Comparison of ENCODE assay signal across 18 cellular contexts in the genomic region with DNA sequence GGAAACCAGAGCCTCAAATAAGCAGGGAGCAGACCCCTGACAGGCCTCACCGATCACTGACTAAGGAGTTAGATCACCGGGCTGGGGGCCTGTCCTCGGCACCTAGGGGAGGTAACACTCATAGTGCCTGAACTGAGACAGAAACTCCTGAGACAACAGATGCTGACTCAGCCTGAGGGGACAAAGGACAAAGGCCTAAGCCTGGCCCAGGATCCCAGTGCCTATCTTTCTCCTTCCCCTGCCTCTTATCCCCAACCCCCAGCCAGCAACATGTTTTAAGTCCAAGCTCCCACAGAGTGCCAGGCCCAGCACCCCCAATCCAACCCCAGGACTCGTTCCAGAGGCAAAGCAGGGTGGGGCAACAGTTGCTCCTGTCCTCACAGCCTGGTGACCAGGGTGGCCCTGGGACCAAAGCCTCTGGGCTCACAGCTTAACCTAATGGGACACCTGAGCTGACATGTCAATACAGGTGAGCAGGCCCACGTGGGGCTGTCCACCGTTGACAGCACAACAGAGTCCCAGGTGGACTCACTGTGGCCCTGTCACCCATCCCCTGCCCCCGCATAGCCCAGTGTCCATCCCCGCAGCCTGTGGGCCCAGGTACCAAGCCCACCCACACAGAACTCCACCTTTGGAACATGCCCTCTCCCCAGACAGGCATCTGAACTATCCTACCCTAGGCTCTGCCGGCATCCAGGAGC. TPM values are rescaled to one million over a fixed set of nuclear protein-coding genes. Genes with fewer than 3 reads are reported as not detected.
DNase-seq lines count a peak whose midpoint lies in the region; ATAC-seq and TF ChIP-seq lines count a peak whose summit lies in the region.
"Had no signal": no experiment of that assay in that cellular context is flagged by ENCODE, and none has a peak within 500 bp of the region (broad histone marks: within the 10 kb centered on the region; RNA-seq: fewer than 3 reads in every experiment).

No MANE protein-coding gene starts in this region.

- no peak overlapping the region for H4K8ac ChIP-seq in IMR-90 (ENCODE audit: low read depth in 2 of 2, low read length in 2 of 2)
- no peak overlapping the region for H4K8ac ChIP-seq in mesenchymal stem cell (ENCODE audit: low read length)

- peaks cover 34% of the 10 kb centered on the region for H3K4me1 Mint-ChIP-seq in neural progenitor cell
- H3K4me1 Mint-ChIP-seq in CD8-positive, alpha-beta memory T cell: no peaks in the 10 kb centered on the region

- intact Hi-C loops in IMR-90 (cut with micrococcal nuclease) (no loop called here), esophagus squamous epithelium (cut with DNase I) (no loop called here)

- H4K20me1 ChIP-seq in IMR-90 (ENCODE audit: insufficient read depth, low read length) (no peaks in the 10 kb centered on the region), neural progenitor cell (ENCODE audit: low read depth) (no peaks in the 10 kb centered on the region)

- in situ Hi-C loops in IMR-90 (cut with MboI; ENCODE audit: low sequenced_read_pairs): no loop called here

- H3K4me3 ChIP-seq in IMR-90 (ENCODE audit: insufficient read depth, low read depth, low read length) (no peak overlapping the region), esophagus squamous epithelium (peak overlapping the region in 1 of 4 donors; percentile 49), neural progenitor cell (no peak overlapping the region), thoracic aorta (no peak overlapping the region), mesenchymal stem cell (ENCODE audit: insufficient read depth in 1 of 2, low read depth in 1 of 2, low read length in 2 of 2) (no peak overlapping the region)
- no peak overlapping the region for H3K4me3 ChIP-seq in CD8-positive, alpha-beta memory T cell (ENCODE audit: low read length)
- H3K4me3 ChIP-seq: HAP-1, MG63 had no signal

- H3K27ac ChIP-seq in IMR-90 (ENCODE audit: insufficient read depth, low read length) (no peak overlapping the region), esophagus squamous epithelium (peak overlapping the region; percentile 71 to 91 (median 80)), neural progenitor cell (no peak overlapping the region), thoracic aorta (peak overlapping the region; percentile 92), mesenchymal stem cell (ENCODE audit: low read length, poor library complexity, severe bottlenecking) (no peak overlapping the region)
- H3K27ac ChIP-seq in CD8-positive, alpha-beta memory T cell (ENCODE audit: low read depth, low read length): no peak overlapping the region
- H3K27ac ChIP-seq: foreskin keratinocyte had no signal

- TF ChIP-seq CTCF in IMR-90 (conservative IDR thresholded peaks at IDR 0.05; ENCODE audit: low read depth, low read length) (no peak), esophagus squamous epithelium (IDR thresholded peaks at IDR 0.05) (no peak), neural progenitor cell (IDR thresholded peaks at IDR 0.05) (no peak), thoracic aorta (IDR thresholded peaks at IDR 0.05) (no peak)

- H3K14ac ChIP-seq in IMR-90 (replicated peaks; ENCODE audit: low read depth, low read length) (no peak overlapping the region), mesenchymal stem cell (ENCODE audit: low read length in 2 of 2) (no peak overlapping the region)

- dilution Hi-C loops in IMR-90 (cut with HindIII; ENCODE audit: low sequenced_read_pairs, unreplicated experiment): no loop called here

- H2AK9ac ChIP-seq in IMR-90 (replicated peaks; ENCODE audit: low read depth, low read length, poor library complexity): peak overlapping the region; percentile 28

- H2BK5ac ChIP-seq in IMR-90 (ENCODE audit: low read depth, low read length, poor library complexity, severe bottlenecking) (no peak overlapping the region), mesenchymal stem cell (ENCODE audit: low read depth, low read length, poor library complexity, severe bottlenecking) (no peak overlapping the region)

- H3K27me3 Mint-ChIP-seq in neural progenitor cell (ENCODE audit: insufficient read depth, low read depth): peaks cover 9% of the 10 kb centered on the region
- H3K27me3 Mint-ChIP-seq in CD8-positive, alpha-beta memory T cell: peaks cover 4 to 8% of the 10 kb centered on the region in 2 donors

- no peak overlapping the region for H3K18ac ChIP-seq in IMR-90 (ENCODE audit: low read depth, low read length)
- H3K18ac ChIP-seq in mesenchymal stem cell (ENCODE audit: low read depth in 1 of 2, low read length in 2 of 2): no peak overlapping the region

- no peaks in the 10 kb centered on the region for H3K4me1 ChIP-seq in IMR-90 (ENCODE audit: control insufficient read depth, insufficient read depth, low read length)
- peaks cover 3 to 43% (median 28%) of the 10 kb centered on the region in 3 donors for H3K4me1 ChIP-seq in esophagus squamous epithelium
- H3K4me1 ChIP-seq in neural progenitor cell: peaks cover 27% of the 10 kb centered on the region
- H3K4me1 ChIP-seq in thoracic aorta (ENCODE audit: control insufficient read depth in 1 of 2, low read depth in 2 of 2): peaks cover 33 to 91% of the 10 kb centered on the region in 2 donors
- H3K4me1 ChIP-seq in CD8-positive, alpha-beta memory T cell (ENCODE audit: insufficient read depth, low read length): no peaks in the 10 kb centered on the region
- peaks cover 12% of the 10 kb centered on the region for H3K4me1 ChIP-seq in mesenchymal stem cell (ENCODE audit: control insufficient read depth, insufficient read depth, low read depth, low read length)
- H3K4me1 ChIP-seq: BE2C, foreskin keratinocyte, HAP-1 had no signal

- no peaks in the 10 kb centered on the region for H3K9me3 ChIP-seq in IMR-90 (ENCODE audit: control insufficient read depth, insufficient read depth, low read length)
- H3K9me3 ChIP-seq in esophagus squamous epithelium: no peaks in the 10 kb centered on the region
- no peaks in the 10 kb centered on the region for H3K9me3 ChIP-seq in neural progenitor cell (ENCODE audit: low read depth)
- no peaks in the 10 kb centered on the region for H3K9me3 ChIP-seq in thoracic aorta
- no peaks in the 10 kb centered on the region for H3K9me3 ChIP-seq in CD8-positive, alpha-beta memory T cell (ENCODE audit: low read length)
- H3K9me3 ChIP-seq in mesenchymal stem cell (ENCODE audit: control insufficient read depth, low read length): no peaks in the 10 kb centered on the region
- H3K9me3 ChIP-seq: BE2C, HAP-1, MG63 had no signal

- TF ChIP-seq RAD21 in IMR-90 (IDR thresholded peaks at IDR 0.05; ENCODE audit: low read length): no peak

- H3K79me2 ChIP-seq in neural progenitor cell (ENCODE audit: low read depth): no peaks in the 10 kb centered on the region

- no peak overlapping the region for H3K56ac ChIP-seq in IMR-90 (ENCODE audit: extremely low read depth, insufficient read depth, low read length)

- no peak overlapping the region for H2BK12ac ChIP-seq in mesenchymal stem cell (ENCODE audit: low read length in 2 of 2)

- H2BK15ac ChIP-seq in IMR-90 (ENCODE audit: low read depth, low read length) (no peak overlapping the region), mesenchymal stem cell (ENCODE audit: low read depth, poor library complexity, severe bottlenecking) (no peak overlapping the region)

- H3K79me1 ChIP-seq in IMR-90 (ENCODE audit: low read depth in 1 of 2, low read length in 2 of 2) (no peaks in the 10 kb centered on the region), mesenchymal stem cell (replicated peaks; ENCODE audit: low read length, poor library complexity, severe bottlenecking) (no peaks in the 10 kb centered on the region)

- H3F3A ChIP-seq in neural progenitor cell (ENCODE audit: low read depth): no peaks in the 10 kb centered on the region

- no peak overlapping the region for H2AK5ac ChIP-seq in IMR-90 (ENCODE audit: low read depth, low read length)
- H2AK5ac ChIP-seq in mesenchymal stem cell (ENCODE audit: low read length, severe bottlenecking): no peak overlapping the region

- no peaks in the 10 kb centered on the region for H3K9me3 Mint-ChIP-seq in neural progenitor cell
- no peaks in the 10 kb centered on the region for H3K9me3 Mint-ChIP-seq in CD8-positive, alpha-beta memory T cell
- H3K9me3 Mint-ChIP-seq: activated T-cell treated with anti-CD3 and anti-CD28 coated beads, Interleukin-2, amount 50 U/mL, for 4 hours; natural killer cell treated with Interleukin-12 subunit alpha and Interleukin-12 subunit beta and Interleukin-15 and Interleukin-18, amount 100 ng/mL, for 72 hours had no signal

- no peak overlapping the region for H3K4me2 ChIP-seq in IMR-90 (ENCODE audit: low read depth, low read length)
- no peak overlapping the region for H3K4me2 ChIP-seq in neural progenitor cell
- no peak overlapping the region for H3K4me2 ChIP-seq in mesenchymal stem cell (ENCODE audit: low read length, poor library complexity, severe bottlenecking)

- peak overlapping the region; percentile 18 for H3K27ac Mint-ChIP-seq in neural progenitor cell
- H3K27ac Mint-ChIP-seq in CD8-positive, alpha-beta memory T cell: no peak overlapping the region
- H3K27ac Mint-ChIP-seq: natural killer cell treated with Interleukin-12 subunit alpha and Interleukin-12 subunit beta and Interleukin-15 and Interleukin-18, amount 100 ng/mL, for 72 hours had no signal

- peaks cover 61% of the 10 kb centered on the region for H3K27me3 ChIP-seq in IMR-90 (ENCODE audit: control insufficient read depth, insufficient read depth, low read length)
- H3K27me3 ChIP-seq in esophagus squamous epithelium: no peaks in the 10 kb centered on the region
- H3K27me3 ChIP-seq in neural progenitor cell: no peaks in the 10 kb centered on the region
- no peaks in the 10 kb centered on the region for H3K27me3 ChIP-seq in thoracic aorta (replicated peaks; ENCODE audit: insufficient read depth)
- no peaks in the 10 kb centered on the region for H3K27me3 ChIP-seq in CD8-positive, alpha-beta memory T cell (ENCODE audit: insufficient read depth, low read length, poor library complexity, severe bottlenecking)
- H3K27me3 ChIP-seq in mesenchymal stem cell (ENCODE audit: control insufficient read depth in 1 of 2, insufficient read depth in 1 of 2, low read length in 2 of 2): peaks cover 66 to 73% of the 10 kb centered on the region in 2 experiments
- H3K27me3 ChIP-seq: BE2C, MG63 had no signal

- DNase-seq in IMR-90 (no peak), esophagus squamous epithelium (lab: John Stamatoyannopoulos, UW) (no peak), neural progenitor cell (ENCODE audit: low spot score) (no peak), thoracic aorta (ENCODE audit: low spot score) (no peak), mesenchymal stem cell (no peak)
- DNase-seq in CD8-positive, alpha-beta memory T cell: no peak
- DNase-seq: activated CD4-positive, alpha-beta T cell treated with anti-CD3 and anti-CD28 coated beads for 48 hours; activated T-cell treated with anti-CD3 and anti-CD28 coated beads, Interleukin-2, amount 50 U/mL, for 4 hours; BE2C; foreskin keratinocyte; GF-D8; MG63; stimulated activated CD4-positive, alpha-beta T cell treated with anti-CD3 and anti-CD28 coated beads, Interleukin-15, amount 100 ng/mL, for 24 hours; SW 1271 had no signal

- H3K4me3 Mint-ChIP-seq in neural progenitor cell: no peak overlapping the region
- H3K4me3 Mint-ChIP-seq in CD8-positive, alpha-beta memory T cell: no peak overlapping the region
- H3K4me3 Mint-ChIP-seq: activated T-cell treated with anti-CD3 and anti-CD28 coated beads, Interleukin-2, amount 50 U/mL, for 4 hours; natural killer cell treated with Interleukin-12 subunit alpha and Interleukin-12 subunit beta and Interleukin-15 and Interleukin-18, amount 100 ng/mL, for 72 hours had no signal

- no peak overlapping the region for H2BK20ac ChIP-seq in IMR-90 (ENCODE audit: low read depth, low read length)

- H2BK120ac ChIP-seq in IMR-90 (ENCODE audit: low read depth, low read length) (no peak overlapping the region), mesenchymal stem cell (ENCODE audit: low read depth, low read length) (no peak overlapping the region)

- H3K23ac ChIP-seq in IMR-90 (ENCODE audit: low read depth, low read length) (no peak overlapping the region), mesenchymal stem cell (ENCODE audit: low read length in 2 of 2) (no peak overlapping the region)

- no peaks in the 10 kb centered on the region for H3K36me3 ChIP-seq in IMR-90 (ENCODE audit: control insufficient read depth, insufficient read depth, low read length)
- H3K36me3 ChIP-seq in esophagus squamous epithelium: no peaks in the 10 kb centered on the region
- H3K36me3 ChIP-seq in neural progenitor cell: no peaks in the 10 kb centered on the region
- H3K36me3 ChIP-seq in thoracic aorta: no peaks in the 10 kb centered on the region
- no peaks in the 10 kb centered on the region for H3K36me3 ChIP-seq in CD8-positive, alpha-beta memory T cell (ENCODE audit: insufficient read depth, low read length)
- no peaks in the 10 kb centered on the region for H3K36me3 ChIP-seq in mesenchymal stem cell (ENCODE audit: control insufficient read depth in 1 of 2, insufficient read depth in 2 of 2, low read depth in 1 of 2, low read length in 2 of 2)
- H3K36me3 ChIP-seq: BE2C, HAP-1, MG63 had no signal

- H3K9me1 ChIP-seq in IMR-90 (ENCODE audit: insufficient read depth, low read length): no peaks in the 10 kb centered on the region

- BruUV-seq in IMR-90 (replicated peaks; lab: Mats Ljungman, UMichigan): no TSS peak

- H3K9ac ChIP-seq in IMR-90 (ENCODE audit: low read depth, low read length) (no peak overlapping the region), neural progenitor cell (no peak overlapping the region), mesenchymal stem cell (ENCODE audit: low read length) (no peak overlapping the region)

- TF ChIP-seq POLR2A in IMR-90 (IDR thresholded peaks at IDR 0.05; ENCODE audit: low read depth, low read length) (no peak), esophagus squamous epithelium (IDR thresholded peaks at IDR 0.05) (no peak)

- no peak overlapping the region for H4K5ac ChIP-seq in IMR-90 (ENCODE audit: low read depth, low read length)

- no peaks in the 10 kb centered on the region for H3K36me3 Mint-ChIP-seq in neural progenitor cell
- H3K36me3 Mint-ChIP-seq in CD8-positive, alpha-beta memory T cell: no peaks in the 10 kb centered on the region
- H3K36me3 Mint-ChIP-seq: natural killer cell treated with Interleukin-12 subunit alpha and Interleukin-12 subunit beta and Interleukin-15 and Interleukin-18, amount 100 ng/mL, for 72 hours had no signal

- CTCF ChIA-PET in IMR-90 (lab: Yijun Ruan, JAX): no interaction called here
- CTCF ChIA-PET in CD8-positive, alpha-beta memory T cell (lab: Charles Lee): interaction anchor here (1.0 kb wide), 1 partner anchor 8 kb away, joined by 3 read pairs; no protein-coding TSS in a partner anchor

- ATAC-seq in IMR-90 (ENCODE audit: low read depth) (no peak), thoracic aorta (ENCODE audit: insufficient number of reproducible peaks, low FRiP score, low read depth) (no peak), HG03439 (IDR thresholded peaks at IDR 0.05; ENCODE audit: unreplicated experiment) (no peak), GM19463 (IDR thresholded peaks at IDR 0.05; ENCODE audit: unreplicated experiment) (no peak)
- ATAC-seq: foreskin keratinocyte had no signal

- POLR2A ChIA-PET in IMR-90 (lab: Charles Lee; ENCODE audit: unreplicated experiment): no interaction called here
- POLR2A ChIA-PET in CD8-positive, alpha-beta memory T cell (lab: Charles Lee): no interaction called here

- H3K4ac ChIP-seq in IMR-90 (ENCODE audit: low read depth, low read length) (no peak overlapping the region), mesenchymal stem cell (ENCODE audit: low read depth in 1 of 2, low read length in 2 of 2) (no peak overlapping the region)

- 92% methylated on average over 4 of the region's 9 CpGs; no CpG with 5 or more reads in 1 of the 2 experiments for WGBS in IMR-90 (ENCODE audit: extremely low coverage in 2 of 2, insufficient read length in 1 of 2), 2 experiments
- WGBS in esophagus squamous epithelium, 2 donors: 63 to 70% methylated on average over 3 to 6 of the region's 9 CpGs
- WGBS in mesenchymal stem cell: 78% methylated on average over 8 of the region's 9 CpGs

- H2AFZ ChIP-seq in IMR-90 (replicated peaks; ENCODE audit: low read length, poor library complexity) (peak overlapping the region; percentile 21), neural progenitor cell (replicated peaks) (peak overlapping the region; percentile 50), mesenchymal stem cell (ENCODE audit: low read depth, low read length) (no peak overlapping the region)

- H4K91ac ChIP-seq in IMR-90 (ENCODE audit: insufficient read depth, low read depth, low read length) (no peak overlapping the region), mesenchymal stem cell (ENCODE audit: low read length) (no peak overlapping the region)

RNA-seq across cellular contexts. Expression of a gene that starts 37.4 kb away (rescaled TPM):
- total RNA-seq in IMR-90 (2012; rRNA removed) (0.18 and 0.56 TPM in 2 replicates), esophagus squamous epithelium (10 to 100 TPM in 1 of 4 donors, 1 to 10 TPM in 2, under 1 TPM in 1; 0.72 to 17.4 (median 5.3) TPM), neural progenitor cell (ENCODE audit: low replicate concordance) (1.0 and 1.6 TPM in 2 replicates), thoracic aorta (100 to 1,000 TPM; 104 to 123 TPM)
- 0.14 and 0.53 TPM in 2 replicates for polyA plus RNA-seq in IMR-90 (2012; rRNA removed)
- polyA plus RNA-seq in IMR-90 (2012; cell fraction: cytosol; rRNA removed): 0.04 and 0.30 TPM in 2 replicates
- polyA plus RNA-seq in IMR-90 (2012; cell fraction: nucleus; rRNA removed; ENCODE audit: low replicate concordance): 0.28 and 0.30 TPM in 2 replicates
- total RNA-seq in CD8-positive, alpha-beta memory T cell: under 1 TPM in 1 of 2 experiments, not detected in 1; 0.16 TPM
- polyA plus RNA-seq in CD8-positive, alpha-beta memory T cell: 0.02 TPM
- 0.15 TPM for polyA plus RNA-seq in mesenchymal stem cell (2013, experiment 1 of 2)
- polyA plus RNA-seq in mesenchymal stem cell (2013, experiment 2 of 2): 0.04 TPM
- total RNA-seq: natural killer cell treated with Interleukin-12 subunit alpha and Interleukin-12 subunit beta and Interleukin-15 and Interleukin-18, amount 100 ng/mL, for 72 hours had no signal

Comparison
In these comparisons a context has a peak if more than half of its experiments do, and no peak if none do; other contexts are left out.
1. H3K27ac ChIP-seq: peak in esophagus squamous epithelium (4 of 4) and thoracic aorta (2 of 2); none in IMR-90 (single experiment), neural progenitor cell (single experiment), CD8-positive, alpha-beta memory T cell (single experiment) and mesenchymal stem cell (single experiment).
2. RNA of a gene that starts 37.4 kb away (total RNA-seq): 104 to 123 TPM in thoracic aorta; 0.72 to 17.4 TPM in esophagus squamous epithelium, 1.0 to 1.6 TPM in neural progenitor cell, 0.18 to 0.56 TPM in IMR-90 and 0.16 TPM in CD8-positive, alpha-beta memory T cell; every median in the first group is over 4 times any median in the second.